ENCODE assay signal across 1 cellular context in the genomic region with DNA sequence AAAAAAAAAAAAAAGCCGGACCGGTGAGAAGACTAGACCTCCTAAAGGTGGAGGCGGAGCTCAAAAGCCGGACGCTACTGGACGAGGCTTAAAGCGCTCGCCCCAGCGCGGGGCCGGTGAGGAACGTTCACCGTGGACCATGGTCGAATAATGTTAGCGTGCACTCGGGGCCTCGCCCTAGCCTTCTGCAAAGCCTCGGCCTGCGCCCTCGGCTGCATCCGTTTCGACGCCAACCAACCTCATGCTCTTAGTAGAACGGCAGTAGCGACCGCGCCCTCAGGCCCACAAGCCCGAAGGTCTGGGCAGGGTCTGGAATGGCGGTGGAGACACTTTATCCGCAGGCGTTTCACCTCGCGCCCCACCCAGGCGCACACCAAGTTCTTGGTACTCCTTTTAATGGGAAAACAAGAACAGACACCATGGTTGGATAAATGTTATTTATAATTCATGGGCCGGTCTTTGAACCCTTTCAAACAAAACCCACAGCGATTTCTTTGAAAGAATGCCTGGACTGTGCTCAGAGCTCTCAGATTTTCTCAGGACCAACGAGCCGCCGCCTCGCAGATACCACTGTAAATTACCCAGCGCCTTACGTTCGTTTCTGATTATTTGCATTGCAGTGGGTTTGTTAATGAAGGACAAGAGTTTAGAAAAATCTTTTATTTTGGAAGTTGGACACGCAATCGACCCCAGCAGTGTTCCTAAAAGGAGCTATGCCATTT.
A peak's percentile ranks its signal among the peaks of the same experiment; 100 is the strongest.
TF ChIP-seq lines count a peak whose summit lies in the region.

No MANE protein-coding gene starts in this region.

TF ChIP-seq in H1, 55 proteins besides CTCF, POLR2A, EP300 and RAD21:
- TF ChIP-seq EZH2 (IDR thresholded peaks at IDR 0.05; ENCODE audit: low read depth, low read length, severe bottlenecking) (peak; percentile 36), TAF1 (IDR thresholded peaks at IDR 0.05; ENCODE audit: low read depth, low read length) (peak; percentile 44; the same call in 1 of the 2 replicates), YY1 (IDR thresholded peaks at IDR 0.05; ENCODE audit: low read depth, low read length) (0 out of 2 replicates have a peak, but pooled peaks have one; percentile 12), ASH2L (IDR thresholded peaks at IDR 0.05; ENCODE audit: low read length) (peak; percentile 10), CHD2 (IDR thresholded peaks at IDR 0.05; ENCODE audit: low read length) (no peak), SUZ12 (IDR thresholded peaks at IDR 0.05; ENCODE audit: low read length) (no peak; the same call in 1 of the 2 replicates)
- TF ChIP-seq, protein P1, sequence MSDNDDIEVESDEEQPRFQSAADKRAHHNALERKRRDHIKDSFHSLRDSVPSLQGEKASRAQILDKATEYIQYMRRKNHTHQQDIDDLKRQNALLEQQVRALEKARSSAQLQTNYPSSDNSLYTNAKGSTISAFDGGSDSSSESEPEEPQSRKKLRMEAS (IDR thresholded peaks at IDR 0.05): peak; percentile 99
- TF ChIP-seq, protein P2, sequence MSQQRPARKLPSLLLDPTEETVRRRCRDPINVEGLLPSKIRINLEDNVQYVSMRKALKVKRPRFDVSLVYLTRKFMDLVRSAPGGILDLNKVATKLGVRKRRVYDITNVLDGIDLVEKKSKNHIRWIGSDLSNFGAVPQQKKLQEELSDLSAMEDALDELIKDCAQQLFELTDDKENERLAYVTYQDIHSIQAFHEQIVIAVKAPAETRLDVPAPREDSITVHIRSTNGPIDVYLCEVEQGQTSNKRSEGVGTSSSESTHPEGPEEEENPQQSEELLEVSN (IDR thresholded peaks at IDR 0.05): peak; percentile 98
